In the genomic region with DNA sequence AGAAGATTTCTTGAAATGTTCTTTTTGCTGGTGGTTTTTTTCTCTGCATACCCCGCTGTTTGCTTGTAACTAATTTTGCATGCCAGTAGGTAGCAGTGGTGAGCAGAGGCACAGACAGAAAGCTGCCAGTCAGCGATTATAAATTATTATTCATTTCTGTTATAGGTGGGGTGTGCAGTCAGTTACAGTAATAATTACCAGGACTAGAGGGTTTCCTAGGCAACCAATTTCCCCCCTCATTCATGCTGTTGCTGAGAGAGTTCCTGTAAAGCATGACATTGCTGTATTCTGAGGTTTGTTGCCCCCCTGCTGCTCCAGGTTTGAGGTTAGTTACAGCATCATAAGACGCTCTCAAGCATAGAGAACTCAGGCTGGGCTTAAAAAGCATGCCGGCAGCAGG, we compare ENCODE assay signal across 8 cellular contexts.
A peak's percentile ranks its signal among the peaks of the same experiment; 100 is the strongest.
DNase-seq lines count a peak whose midpoint lies in the region; ATAC-seq, FAIRE-seq and TF ChIP-seq lines count a peak whose summit lies in the region.

No MANE protein-coding gene starts in this region.

- no peak for TF ChIP-seq RAD21 in HepG2 (CRISPR knock-in tag; IDR thresholded peaks at IDR 0.05)

- H3K4me3 ChIP-seq in RWPE2 (ENCODE audit: severe bottlenecking) (no peak overlapping the region), HepG2 (replicated peaks in 1 of 3; ENCODE audit: insufficient read depth in 1 of 3, low read depth in 2 of 3, low read length in 3 of 3) (no peak overlapping the region)

- no peaks in the 10 kb centered on the region for H3K4me1 ChIP-seq in RWPE2 (ENCODE audit: insufficient read depth, poor library complexity, severe bottlenecking)
- H3K4me1 ChIP-seq in HepG2 (ENCODE audit: insufficient read depth, low read length), result no peaks in the 10 kb centered on the region

- WGBS in HepG2 (ENCODE audit: low lambda C conversion rate), result 85% methylated on average over 4 of the region's 4 CpGs

- in situ Hi-C loops in HepG2 (cut with HindIII; ENCODE audit: extremely low pct_ligation_motif_present, low pct_unique_long_range_greater_than_20kb), result no loop called here

- no peak overlapping the region for H3K4me2 ChIP-seq in HepG2 (ENCODE audit: low read depth, low read length)

- POLR2A ChIA-PET in HepG2 (lab: Yijun Ruan, JAX), result no interaction called here

- no peaks in the 10 kb centered on the region for H4K20me1 ChIP-seq in HepG2 (ENCODE audit: insufficient read depth, low read length)

- H3K27ac ChIP-seq in RWPE2 (ENCODE audit: poor library complexity, severe bottlenecking), result no peak overlapping the region
- no peak overlapping the region for H3K27ac ChIP-seq in HepG2 (ENCODE audit: extremely low read length, insufficient read depth, low read length)

- CTCF ChIA-PET in HepG2 (lab: Yijun Ruan, JAX; ENCODE audit: low intra/inter-chr PET ratio, low total read pairs), result no interaction called here

- TF ChIP-seq CTCF in RWPE2 (IDR thresholded peaks at IDR 0.05; ENCODE audit: poor library complexity, severe bottlenecking) (peak; percentile 38), HepG2 (CRISPR knock-in tag; IDR thresholded peaks at IDR 0.05) (peak; percentile 30; the same call in 1 of the 2 replicates)

- H3K27me3 ChIP-seq in RWPE2 (ENCODE audit: insufficient read depth, poor library complexity, severe bottlenecking) (no peaks in the 10 kb centered on the region), HepG2 (ENCODE audit: control insufficient read depth in 1 of 2, insufficient read depth in 2 of 2, low read length in 2 of 2) (no peaks in the 10 kb centered on the region)

- intact Hi-C loops in HepG2 (cut with micrococcal nuclease; ENCODE audit: unreplicated experiment), result no loop called here

- H2AFZ ChIP-seq in HepG2 (ENCODE audit: low read length), result no peak overlapping the region

- H3K79me2 ChIP-seq in HepG2 (ENCODE audit: insufficient read depth, low read length), result no peaks in the 10 kb centered on the region

- TF ChIP-seq EP300 in HepG2 (IDR thresholded peaks at IDR 0.05; ENCODE audit: low read depth in 2 of 2, low read length in 2 of 2) (no peak), HepG2 (CRISPR knock-in tag; IDR thresholded peaks at IDR 0.05; ENCODE audit: borderline replicate concordance) (no peak)

- ATAC-seq in HG02870 (IDR thresholded peaks at IDR 0.05; ENCODE audit: unreplicated experiment) (peak; percentile 57), RWPE2 (ENCODE audit: low read depth) (0 out of 3 replicates have a peak, but pooled peaks have one; percentile 17), HepG2 (no peak; the same call in 2 of the 3 replicates), GM18858 (IDR thresholded peaks at IDR 0.05; ENCODE audit: unreplicated experiment) (no peak)

- TF ChIP-seq POLR2A in HepG2 (IDR thresholded peaks at IDR 0.05; ENCODE audit: insufficient read depth in 1 of 2, low read depth in 2 of 2, low read length in 2 of 2), result no peak

- DNase-seq in NCI-H1092 treated with DMSO at 0.1 percent for 48 hours (lab: John Stamatoyannopoulos, UW), result peak; percentile 5
- no peak for DNase-seq in NCI-H1092 (lab: John Stamatoyannopoulos, UW)
- no peak for DNase-seq in RWPE2 (ENCODE audit: low spot score)
- DNase-seq in HepG2 (ENCODE audit: low spot score), result no peak
- no peak for DNase-seq in islet precursor cell
- DNase-seq in dedifferentiated amniotic fluid mesenchymal stem cell (ENCODE audit: extremely low spot score), result no peak

- no TSS peak for BruUV-seq in HepG2 (replicated peaks; lab: Mats Ljungman, UMichigan)

- H3K9me3 ChIP-seq in RWPE2 (ENCODE audit: severe bottlenecking) (no peaks in the 10 kb centered on the region), HepG2 (ENCODE audit: low read length) (no peaks in the 10 kb centered on the region)

- H3K36me3 ChIP-seq in RWPE2 (ENCODE audit: low read depth) (no peaks in the 10 kb centered on the region), HepG2 (replicated peaks in 1 of 2; ENCODE audit: control insufficient read depth in 1 of 2, insufficient read depth in 2 of 2, low read length in 2 of 2) (no peaks in the 10 kb centered on the region)

- no peak overlapping the region for H3K9ac ChIP-seq in HepG2 (ENCODE audit: insufficient read depth, low read depth, low read length)

- FAIRE-seq in HepG2 (lab: Jason Lieb, UNC), result no peak

TF ChIP-seq in HepG2, 621 proteins besides CTCF, POLR2A, EP300 and RAD21:
- TF ChIP-seq STAG1 (CRISPR knock-in tag; IDR thresholded peaks at IDR 0.05), result peak; percentile 15; the same call in 1 of the 2 replicates
- peak; percentile 71; the same call in 1 of the 2 replicates for TF ChIP-seq MAFF (IDR thresholded peaks at IDR 0.05; ENCODE audit: low read depth, low read length)
- no peak for TF ChIP-seq IRF2 (CRISPR knock-in tag; IDR thresholded peaks at IDR 0.05)
- peak; percentile 71 to 84 for TF ChIP-seq MAFK (conservative IDR thresholded peaks at IDR 0.05 in 1 of 2, IDR thresholded peaks at IDR 0.05 in 1 of 2; ENCODE audit: low read length in 2 of 2)

Comparison
In these comparisons a context has a peak if more than half of its experiments do, and no peak if none do; other contexts are left out.
1. ATAC-seq: peak in HG02870 (single experiment) and RWPE2 (single experiment); none in HepG2 (single experiment) and GM18858 (single experiment).